ENCODE assay signal across 23 cellular contexts in genomic region chr5:178198151-178198550, GRCh38. TPM values are rescaled to one million over a fixed set of nuclear protein-coding genes. Genes with fewer than 3 reads are reported as not detected.
"Had no signal": no experiment of that assay in that cellular context is flagged by ENCODE, and none has a peak within 500 bp of the region (broad histone marks: within the 10 kb centered on the region; RNA-seq: fewer than 3 reads in every experiment).

No MANE protein-coding gene starts in this region.

RNA-seq across cellular contexts. Expression of gene GMCL2, which starts 11.0 kb away (rescaled TPM):
- total RNA-seq: kidney, left colon, left lung, liver, lower lobe of right lung, mammary epithelial cell, mucosa of gallbladder, occipital lobe, ovary, progenitor cell of endocrine pancreas, pulmonary artery endothelial cell, renal cortical epithelial cell, right atrium auricular region, sciatic nerve, spleen, subcutaneous adipose tissue, temporal lobe, tibial nerve, ureter, uterus had no signal
- polyA plus RNA-seq: immature natural killer cell; liver; mammary epithelial cell; naive thymus-derived CD8-positive, alpha-beta T cell; ovary; small intestine had no signal
